8 cellular contexts compared by ENCODE assay signal in genomic region chr3:39000008-39000450, GRCh38. TPM values are rescaled to one million over a fixed set of nuclear protein-coding genes. Genes with fewer than 3 reads are reported as not detected.
DNase-seq lines count a peak whose midpoint lies in the region; ATAC-seq and TF ChIP-seq lines count a peak whose summit lies in the region.

No MANE protein-coding gene starts in this region.

- H2BK12ac ChIP-seq in mesenchymal stem cell (ENCODE audit: low read length in 2 of 2): no peak overlapping the region

- no peak overlapping the region for H3K23ac ChIP-seq in mesenchymal stem cell (ENCODE audit: low read length in 2 of 2)

- H3K9ac ChIP-seq in colonic mucosa (ENCODE audit: low read depth in 2 of 2, low read length in 2 of 2) (no peak overlapping the region), mesenchymal stem cell (ENCODE audit: low read length) (no peak overlapping the region)

- H3K4me1 ChIP-seq in OCI-LY7 (ENCODE audit: insufficient read depth, low read length, poor library complexity, severe bottlenecking): no peaks in the 10 kb centered on the region
- no peaks in the 10 kb centered on the region for H3K4me1 ChIP-seq in colonic mucosa
- H3K4me1 ChIP-seq in mesenchymal stem cell (ENCODE audit: control insufficient read depth, insufficient read depth, low read depth, low read length): no peaks in the 10 kb centered on the region

- POLR2A ChIA-PET in OCI-LY7 (lab: Charles Lee): interaction anchor here (0.6 to 1.0 kb wide), 3 partner anchors 21 to 662 kb away, joined by 3 to 5 read pairs (median 3); no protein-coding TSS in a partner anchor

- no peak overlapping the region for H2BK120ac ChIP-seq in mesenchymal stem cell (ENCODE audit: low read depth, low read length)

- ATAC-seq in GM19468 (IDR thresholded peaks at IDR 0.05; ENCODE audit: extremely low read depth, unreplicated experiment) (peak; percentile 86), HG03457 (IDR thresholded peaks at IDR 0.05; ENCODE audit: unreplicated experiment) (no peak)

- H3K14ac ChIP-seq in mesenchymal stem cell (ENCODE audit: low read length in 2 of 2): no peak overlapping the region

- H2BK15ac ChIP-seq in mesenchymal stem cell (ENCODE audit: low read depth, poor library complexity, severe bottlenecking): no peak overlapping the region

- H2AK5ac ChIP-seq in mesenchymal stem cell (ENCODE audit: low read length, severe bottlenecking): no peak overlapping the region

- H4K20me1 ChIP-seq in OCI-LY7 (ENCODE audit: insufficient read depth, low read length): no peaks in the 10 kb centered on the region

- in situ Hi-C loops in KBM-7 (cut with MboI; ENCODE audit: low pct_unique_long_range_greater_than_20kb, low sequenced_read_pairs): no loop called here

- WGBS in mesenchymal stem cell: 29% methylated on average over 1 of the region's 1 CpG

- H3K27ac ChIP-seq in OCI-LY7 (ENCODE audit: low read depth, low read length, poor library complexity, severe bottlenecking): no peak overlapping the region
- H3K27ac ChIP-seq in colonic mucosa: no peak overlapping the region
- H3K27ac ChIP-seq in mesenchymal stem cell (ENCODE audit: low read length, poor library complexity, severe bottlenecking): no peak overlapping the region

- no peak overlapping the region for H3K4ac ChIP-seq in mesenchymal stem cell (ENCODE audit: low read depth in 1 of 2, low read length in 2 of 2)

- no peak overlapping the region for H3K18ac ChIP-seq in mesenchymal stem cell (ENCODE audit: low read depth in 1 of 2, low read length in 2 of 2)

- H4K91ac ChIP-seq in mesenchymal stem cell (ENCODE audit: low read length): no peak overlapping the region

- no peak overlapping the region for H2AFZ ChIP-seq in OCI-LY7 (ENCODE audit: low read length)
- H2AFZ ChIP-seq in mesenchymal stem cell (ENCODE audit: low read depth, low read length): no peak overlapping the region

- H3K27me3 ChIP-seq in colonic mucosa (no peaks in the 10 kb centered on the region), mesenchymal stem cell (ENCODE audit: control insufficient read depth in 1 of 2, insufficient read depth in 1 of 2, low read length in 2 of 2) (peaks cover 0 to 6% of the 10 kb centered on the region in 2 experiments)

- no peaks in the 10 kb centered on the region for H3K79me2 ChIP-seq in OCI-LY7 (ENCODE audit: insufficient read depth, low read depth, low read length)

- no TSS peak for BruUV-seq in OCI-LY7 (replicated peaks; lab: Mats Ljungman, UMichigan)

- H3K9me3 ChIP-seq in OCI-LY7 (ENCODE audit: low read length) (no peaks in the 10 kb centered on the region), colonic mucosa (no peaks in the 10 kb centered on the region), mesenchymal stem cell (ENCODE audit: control insufficient read depth, low read length) (no peaks in the 10 kb centered on the region)

- peak; percentile 32 for DNase-seq in DMS153 treated with DMSO at 0.1 percent for 48 hours (lab: John Stamatoyannopoulos, UW; ENCODE audit: unreplicated experiment)
- DNase-seq in KBM-7: peak; percentile 78
- peak; percentile 72 for DNase-seq in OCI-LY7 (ENCODE audit: low spot score)
- no peak for DNase-seq in colonic mucosa
- peak; percentile 74 for DNase-seq in mesenchymal stem cell
- no peak for DNase-seq in stimulated activated CD4-positive, alpha-beta T cell treated with anti-CD3 and anti-CD28 coated beads, Interleukin-4, amount 100 ng/mL, for 4 hours

- CTCF ChIA-PET in OCI-LY7 (lab: Charles Lee; ENCODE audit: unreplicated experiment): interaction anchor here (0.6 to 1.4 kb wide), 8 partner anchors 9 to 295 kb away, joined by 3 to 6 read pairs (median 3); no protein-coding TSS in a partner anchor

- TF ChIP-seq CTCF in OCI-LY7 (conservative IDR thresholded peaks at IDR 0.05; ENCODE audit: low read length) (peak; percentile 99), colonic mucosa (IDR thresholded peaks at IDR 0.05) (peak; percentile 71)

- H3K9me2 ChIP-seq in OCI-LY7 (ENCODE audit: insufficient read depth, low read length): no peaks in the 10 kb centered on the region

- H2BK5ac ChIP-seq in mesenchymal stem cell (ENCODE audit: low read depth, low read length, poor library complexity, severe bottlenecking): no peak overlapping the region

- no peak overlapping the region for H3K4me3 ChIP-seq in OCI-LY7 (ENCODE audit: low read depth, low read length, poor library complexity, severe bottlenecking)
- H3K4me3 ChIP-seq in colonic mucosa: no peak overlapping the region
- H3K4me3 ChIP-seq in mesenchymal stem cell (ENCODE audit: insufficient read depth in 1 of 2, low read depth in 1 of 2, low read length in 2 of 2): no peak overlapping the region

- H3K4me2 ChIP-seq in OCI-LY7 (ENCODE audit: low read length) (no peak overlapping the region), mesenchymal stem cell (ENCODE audit: low read length, poor library complexity, severe bottlenecking) (no peak overlapping the region)

- intact Hi-C loops in OCI-LY7 (cut with micrococcal nuclease; ENCODE audit: unreplicated experiment) (no loop called here), colonic mucosa (cut with DNase I) (no loop called here)

- H4K8ac ChIP-seq in mesenchymal stem cell (ENCODE audit: low read length): no peak overlapping the region

- no peaks in the 10 kb centered on the region for H3K79me1 ChIP-seq in mesenchymal stem cell (replicated peaks; ENCODE audit: low read length, poor library complexity, severe bottlenecking)

- H3K36me3 ChIP-seq in OCI-LY7 (ENCODE audit: insufficient read depth, low read length) (no peaks in the 10 kb centered on the region), colonic mucosa (no peaks in the 10 kb centered on the region), mesenchymal stem cell (ENCODE audit: control insufficient read depth in 1 of 2, insufficient read depth in 2 of 2, low read depth in 1 of 2, low read length in 2 of 2) (no peaks in the 10 kb centered on the region)

RNA-seq across cellular contexts. Expression of gene SCN11A, which starts 51.7 kb away (rescaled TPM):
- total RNA-seq in OCI-LY7 (2014; rRNA removed; shearing (Covaris generic)): 0.25 TPM in 1 of 2 replicates, not detected in the other
- total RNA-seq in OCI-LY7 (2022) (0.13 and 0.22 TPM in 2 replicates), colonic mucosa (under 1 TPM; 0.05 to 0.61 TPM)
- 0.01 TPM for polyA plus RNA-seq in mesenchymal stem cell (2013, experiment 1 of 2)
- polyA plus RNA-seq in mesenchymal stem cell (2013, experiment 2 of 2): 0.01 TPM

RNA-seq across cellular contexts. Expression of gene WDR48, which starts 51.8 kb away (rescaled TPM):
- total RNA-seq in OCI-LY7 (2014; rRNA removed; shearing (Covaris generic)): 12.3 and 15.7 TPM in 2 replicates
- total RNA-seq in OCI-LY7 (2022) (38.4 and 41.6 TPM in 2 replicates), colonic mucosa (10 to 100 TPM; 26.1 to 51.2 TPM)
- 18.1 TPM for polyA plus RNA-seq in mesenchymal stem cell (2013, experiment 1 of 2)
- polyA plus RNA-seq in mesenchymal stem cell (2013, experiment 2 of 2): 19.9 TPM

Comparison
In these comparisons a context has a peak if more than half of its experiments do, and no peak if none do; other contexts are left out.
1. DNase-seq: peak in DMS153 treated with DMSO at 0.1 percent for 48 hours (single experiment), KBM-7 (single experiment), OCI-LY7 (single experiment) and mesenchymal stem cell (single experiment); none in colonic mucosa (single experiment) and stimulated activated CD4-positive, alpha-beta T cell treated with anti-CD3 and anti-CD28 coated beads, Interleukin-4, amount 100 ng/mL, for 4 hours (0 of 2).